30 cellular contexts compared by ENCODE assay signal in genomic region chr3:131586277-131586676, GRCh38.
"Had no signal": no experiment of that assay in that cellular context is flagged by ENCODE, and none has a peak within 500 bp of the region (broad histone marks: within the 10 kb centered on the region; RNA-seq: fewer than 3 reads in every experiment).

No MANE protein-coding gene starts in this region.

- H3K4me1 ChIP-seq: adrenal gland, ascending aorta, body of pancreas, breast epithelium had no signal

- ATAC-seq: activated naive CD4-positive, alpha-beta T cell treated with anti-CD3 and anti-CD28 coated beads, Interleukin-2, amount 50 U/mL, for 72 hours; activated naive CD8-positive, alpha-beta T cell treated with anti-CD3 and anti-CD28 coated beads, Interleukin-2, amount 50 U/mL, for 24 hours; activated T-cell treated with anti-CD3 and anti-CD28 coated beads, Interleukin-2, amount 50 U/mL, for 4 hours; activated T-cell treated with anti-CD3 and anti-CD28 coated beads, Interleukin-2, amount 50 U/mL, for 72 hours; activated T-helper 17 cell treated with anti-CD3 and anti-CD28 coated beads, Interleukin-2, amount 50 U/mL, for 72 hours; body of pancreas had no signal

- DNase-seq: activated effector memory CD4-positive, alpha-beta T cell treated with anti-CD3 and anti-CD28 coated beads, Interleukin-2, amount 50 U/mL, for 16 hours; activated effector memory CD4-positive, alpha-beta T cell treated with Interleukin-2 at 50 U/mL for 16 hours; activated gamma-delta T cell; activated gamma-delta T cell treated with Interleukin-2 at 50 U/mL for 16 hours; activated naive CD4-positive, alpha-beta T cell; activated naive CD4-positive, alpha-beta T cell treated with anti-CD3 and anti-CD28 coated beads for 36 hours; activated naive CD4-positive, alpha-beta T cell treated with anti-CD3 and anti-CD28 coated beads, Interleukin-2, amount 10 ng/mL, durations not matched to agents 7 days and 5 days; activated naive CD4-positive, alpha-beta T cell treated with anti-CD3 and anti-CD28 coated beads, Interleukin-2, amount 50 U/mL, for 16 hours; activated naive CD4-positive, alpha-beta T cell treated with Interleukin-2 at 50 U/mL for 16 hours; activated naive CD8-positive, alpha-beta T cell treated with anti-CD3 and anti-CD28 coated beads for 36 hours; activated naive CD8-positive, alpha-beta T cell treated with anti-CD3 and anti-CD28 coated beads, Interleukin-2, amount 10 ng/mL, durations not matched to agents 7 days and 5 days; activated naive CD8-positive, alpha-beta T cell treated with anti-CD3 and anti-CD28 coated beads, Interleukin-2, amount 50 U/mL, for 24 hours; activated T-cell treated with anti-CD3 and anti-CD28 coated beads, Interleukin-2, amount 50 U/mL, for 4 hours; activated T-cell treated with anti-CD3 and anti-CD28 coated beads, Interleukin-2, amount 50 U/mL, for 48 hours; activated T-cell treated with anti-CD3 and anti-CD28 coated beads, Interleukin-2, amount 50 U/mL, for 72 hours; adrenal gland; amniotic stem cell; amygdala; anterior cingulate cortex; aorta; body of pancreas; brain microvascular endothelial cell; caudate nucleus; central memory CD4-positive, alpha-beta T cell; cerebellar nuclear complex had no signal

- H3K9me3 ChIP-seq: adrenal gland, ascending aorta, body of pancreas, breast epithelium had no signal

- H3K36me3 ChIP-seq: adrenal gland, ascending aorta, brain microvascular endothelial cell, breast epithelium, cardiac muscle cell had no signal

- H3K27me3 ChIP-seq: adrenal gland, ascending aorta, body of pancreas, brain microvascular endothelial cell, breast epithelium, cardiac muscle cell had no signal

- H3K27ac ChIP-seq: adrenal gland, ascending aorta, body of pancreas, brain microvascular endothelial cell, breast epithelium, cardiac muscle cell had no signal

- H3K4me3 ChIP-seq: adrenal gland, ascending aorta, body of pancreas, breast epithelium, cardiac muscle cell had no signal
